In the genomic region with DNA sequence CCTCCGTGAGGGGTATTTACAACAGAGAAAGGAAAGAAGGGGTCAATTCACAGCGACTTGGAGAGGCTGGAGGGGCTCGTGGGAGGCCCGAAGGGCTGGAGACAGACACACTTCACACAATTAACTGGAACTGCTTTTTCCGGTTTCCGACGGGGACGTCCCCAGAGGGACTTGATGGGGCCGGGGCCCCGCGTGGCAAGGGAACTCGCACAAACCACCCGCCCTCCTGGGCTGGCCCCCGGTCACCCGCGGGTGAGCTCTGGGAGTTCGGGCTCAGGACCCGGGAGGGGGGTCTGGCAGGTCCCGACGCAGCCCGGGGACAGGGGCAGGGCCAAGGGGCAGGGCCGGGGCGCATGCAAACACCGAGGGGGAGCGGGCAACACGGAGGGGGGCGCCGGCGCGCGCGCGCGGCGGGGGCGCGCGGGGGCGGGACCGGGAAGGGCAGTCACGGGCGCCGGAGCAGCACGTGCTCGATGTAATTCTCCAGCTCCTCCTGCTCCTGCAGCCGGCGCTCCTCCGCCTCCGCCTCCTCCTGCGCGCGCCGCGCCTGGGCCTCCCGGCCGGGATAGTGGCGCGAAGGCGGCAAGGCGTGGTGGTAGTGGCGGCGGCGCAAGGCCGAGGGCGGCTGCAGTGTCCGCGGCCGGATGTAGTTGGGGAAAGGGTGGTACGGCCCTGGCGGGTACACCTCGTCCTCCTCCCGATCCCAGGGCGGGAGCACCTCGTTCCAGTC, we compare ENCODE assay signal across 1 cellular context.
TF ChIP-seq lines count a peak whose summit lies in the region.

No MANE protein-coding gene starts in this region.

TF ChIP-seq in H1, 55 proteins besides CTCF, POLR2A, EP300 and RAD21:
- TF ChIP-seq RFX5 (IDR thresholded peaks at IDR 0.05; ENCODE audit: borderline replicate concordance, low read depth, low read length) = no peak
- TF ChIP-seq BACH1 (IDR thresholded peaks at IDR 0.05; ENCODE audit: low read length) = peak; percentile 59; the same call in 1 of the 2 replicates
- TF ChIP-seq TEAD4 (IDR thresholded peaks at IDR 0.05; ENCODE audit: low read depth, low read length) = no peak
- TF ChIP-seq SIRT6 (IDR thresholded peaks at IDR 0.05; ENCODE audit: low read length) = no peak
- peak; percentile 94 for TF ChIP-seq E2F6 (IDR thresholded peaks at IDR 0.05)
- no peak for TF ChIP-seq CBX8 (IDR thresholded peaks at IDR 0.05; ENCODE audit: borderline replicate concordance, low read depth, low read length)
- TF ChIP-seq HDAC2 (IDR thresholded peaks at IDR 0.05; ENCODE audit: borderline replicate concordance in 1 of 2, low read depth in 2 of 2, low read length in 2 of 2) = 0 out of 4 replicates have a peak, but pooled peaks of 1 of the 2 experiments have one; percentile 52
- peak; percentile 93 for TF ChIP-seq MAX (IDR thresholded peaks at IDR 0.05)
- no peak for TF ChIP-seq TBP (IDR thresholded peaks at IDR 0.05; ENCODE audit: low read depth, low read length)
- peak; percentile 39; the same call in 1 of the 2 replicates for TF ChIP-seq KDM1A (IDR thresholded peaks at IDR 0.05; ENCODE audit: borderline replicate concordance, low read length)
- TF ChIP-seq KDM4A (IDR thresholded peaks at IDR 0.05; ENCODE audit: low read depth, low read length, severe bottlenecking) = peak; percentile 49
- peak; percentile 52; the same call in 1 of the 2 replicates for TF ChIP-seq EGR1 (IDR thresholded peaks at IDR 0.05; ENCODE audit: borderline replicate concordance, low read depth, low read length)
- 0 out of 2 replicates have a peak, but pooled peaks have one; percentile 15 for TF ChIP-seq NRF1 (IDR thresholded peaks at IDR 0.05; ENCODE audit: low read depth, low read length)
- no peak for TF ChIP-seq SIN3A (conservative IDR thresholded peaks at IDR 0.05 in 1 of 2, IDR thresholded peaks at IDR 0.05 in 1 of 2; ENCODE audit: low read depth in 1 of 2, low read length in 2 of 2)
- TF ChIP-seq POLR2AphosphoS5 (IDR thresholded peaks at IDR 0.05; ENCODE audit: low read depth, low read length) = peak; percentile 29; the same call in 1 of the 2 replicates
- no peak for TF ChIP-seq BCL11A (IDR thresholded peaks at IDR 0.05; ENCODE audit: low read depth in 2 of 2, low read length in 2 of 2)
- TF ChIP-seq SUZ12 (IDR thresholded peaks at IDR 0.05; ENCODE audit: low read length) = peak; percentile 16; the same call in 1 of the 2 replicates
- TF ChIP-seq EZH2 (IDR thresholded peaks at IDR 0.05; ENCODE audit: low read depth, low read length, severe bottlenecking) = peak; percentile 8
- TF ChIP-seq CTBP2 (IDR thresholded peaks at IDR 0.05; ENCODE audit: borderline replicate concordance, insufficient read depth, insufficient read length, low read length) = no peak
- peak; percentile 23; the same call in 1 of the 2 replicates for TF ChIP-seq USF2 (IDR thresholded peaks at IDR 0.05; ENCODE audit: low read length)
- TF ChIP-seq ASH2L (IDR thresholded peaks at IDR 0.05; ENCODE audit: low read length) = no peak
- TF ChIP-seq GABPA (IDR thresholded peaks at IDR 0.05; ENCODE audit: borderline replicate concordance, insufficient read depth, low read length) = peak; percentile 50; the same call in 1 of the 2 replicates
- TF ChIP-seq RBBP5 (IDR thresholded peaks at IDR 0.05; ENCODE audit: borderline replicate concordance, low read depth, low read length) = no peak
- TF ChIP-seq CHD2 (IDR thresholded peaks at IDR 0.05; ENCODE audit: low read length) = no peak
- no peak for TF ChIP-seq CBX5 (IDR thresholded peaks at IDR 0.05; ENCODE audit: low read depth, low read length)
- no peak for TF ChIP-seq PHF8 (conservative IDR thresholded peaks at IDR 0.05; ENCODE audit: low read depth, low read length)
TF ChIP-seq in H1: peak in this region for 13.
